Comparison of ENCODE assay signal across 10 cellular contexts in the genomic region with DNA sequence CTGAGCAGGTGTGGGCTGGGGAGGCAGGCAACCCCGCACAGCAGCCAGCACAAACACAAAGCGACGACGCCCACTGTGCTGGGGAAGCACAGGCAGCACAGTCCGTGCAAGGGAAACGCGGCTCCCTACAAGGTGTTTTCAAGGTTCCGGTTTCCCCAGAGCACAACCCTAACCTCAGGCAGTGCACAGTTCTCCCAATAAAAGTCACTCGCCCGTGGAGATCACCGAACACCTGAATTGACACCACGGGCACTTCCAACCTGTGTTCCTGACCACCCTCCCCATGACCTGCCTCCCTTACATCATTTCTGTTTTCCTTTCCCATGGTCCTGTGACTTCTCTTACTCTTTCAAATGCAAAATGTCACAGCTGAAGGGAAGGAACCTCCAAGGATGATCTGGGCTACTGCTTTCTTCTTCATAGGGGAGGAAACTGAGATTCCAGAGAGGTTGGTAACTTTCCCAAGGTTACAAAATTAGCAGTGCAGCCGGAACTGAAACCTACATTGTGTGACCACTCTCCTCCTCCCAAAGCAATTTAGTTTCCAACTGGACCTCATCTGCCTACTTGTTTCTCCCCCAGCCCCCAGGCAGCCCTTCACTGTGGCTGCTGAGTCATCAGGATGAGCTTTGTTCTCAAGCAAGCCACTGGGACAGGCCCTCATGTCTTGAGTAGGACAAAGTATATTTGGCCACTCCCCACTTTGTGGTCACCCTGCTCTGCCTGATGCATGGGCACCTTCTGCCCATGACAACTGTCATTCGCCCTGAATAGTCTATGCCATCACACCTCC.
DNase-seq lines count a peak whose midpoint lies in the region; ATAC-seq and TF ChIP-seq lines count a peak whose summit lies in the region.
"Had no signal": no experiment of that assay in that cellular context is flagged by ENCODE, and none has a peak within 500 bp of the region (broad histone marks: within the 10 kb centered on the region; RNA-seq: fewer than 3 reads in every experiment).

No MANE protein-coding gene starts in this region.

- H3K4me1 Mint-ChIP-seq in nephron progenitor cell, result peaks cover 18% of the 10 kb centered on the region

- H3K36me3 Mint-ChIP-seq in nephron progenitor cell (ENCODE audit: low read depth), result peaks cover 4% of the 10 kb centered on the region

- peak overlapping the region; percentile 42 for H3K27ac ChIP-seq in angular gyrus (ENCODE audit: low read depth, low read length)
- H3K27ac ChIP-seq: 22Rv1, parathyroid adenoma had no signal

- H3K27ac Mint-ChIP-seq in nephron progenitor cell, result peak overlapping the region; percentile 74

- DNase-seq in DMS53 (lab: John Stamatoyannopoulos, UW) (peak; percentile 18), DMS53 treated with DMSO at 0.1 percent for 48 hours (lab: John Stamatoyannopoulos, UW; ENCODE audit: unreplicated experiment) (no peak), nephron progenitor cell (no peak), GDM1 (lab: John Stamatoyannopoulos, UW) (no peak), cardiac septum (ENCODE audit: low spot score) (no peak), NCI-H69 (lab: John Stamatoyannopoulos, UW) (no peak)

- peak; percentile 39 for ATAC-seq in HG03571 (IDR thresholded peaks at IDR 0.05; ENCODE audit: unreplicated experiment)

- H3K9me3 Mint-ChIP-seq in nephron progenitor cell, result peaks cover 8% of the 10 kb centered on the region

- intact Hi-C loops in cardiac septum (cut with DNase I), result no loop called here

- H3K4me3 Mint-ChIP-seq in nephron progenitor cell, result no peak overlapping the region

- TF ChIP-seq CTCF in nephron progenitor cell (IDR thresholded peaks at IDR 0.05), result no peak

- peaks cover 7% of the 10 kb centered on the region for H3K27me3 Mint-ChIP-seq in nephron progenitor cell (ENCODE audit: low read depth, poor library complexity)
